8 cellular contexts compared by ENCODE assay signal in the genomic region with DNA sequence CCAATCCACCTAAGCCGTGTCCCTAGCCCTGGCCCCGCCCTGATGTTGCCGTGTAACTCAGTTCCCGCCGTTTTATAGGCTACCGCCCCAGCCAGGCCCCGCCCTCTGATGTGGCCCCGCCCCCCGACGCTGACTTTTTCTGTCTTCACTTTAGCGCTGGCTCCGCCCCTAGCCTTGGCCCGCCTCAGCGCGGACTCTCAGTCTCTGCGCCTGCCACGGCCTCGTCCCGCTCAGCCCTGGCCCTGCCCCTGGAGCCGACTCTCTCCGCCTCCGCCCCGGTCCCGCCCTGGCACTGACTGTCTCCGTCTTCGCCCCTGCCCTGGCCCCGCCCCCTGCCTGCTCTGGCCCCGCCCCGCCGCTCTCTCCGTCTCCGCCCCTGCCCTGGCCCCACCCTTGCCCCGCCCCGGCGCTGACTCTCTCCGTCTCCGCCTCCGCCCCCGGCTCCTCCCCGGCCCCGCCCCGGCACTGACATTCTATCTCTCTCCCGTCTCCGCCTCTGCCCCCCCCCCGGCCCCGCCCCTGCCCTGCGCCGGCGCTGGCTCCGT. TPM values are rescaled to one million over a fixed set of nuclear protein-coding genes. Genes with fewer than 3 reads are reported as not detected.
A peak's percentile ranks its signal among the peaks of the same experiment; 100 is the strongest.
DNase-seq lines count a peak whose midpoint lies in the region; ATAC-seq and TF ChIP-seq lines count a peak whose summit lies in the region.

No MANE protein-coding gene starts in this region.

- intact Hi-C loops in adrenal gland (cut with DNase I), result no loop called here
- intact Hi-C loops in heart right ventricle (cut with DNase I), result loop anchor here in 5 of 10 donors (2.0 to 10.0 kb wide), 6 partner anchors 65 to 1486 kb away; a partner anchor contains a TSS
- intact Hi-C loops in prostate gland (cut with DNase I), result loop anchor here (2.0 kb wide), 1 partner anchor 191 kb away; a partner anchor contains a TSS
- intact Hi-C loops in upper lobe of right lung (cut with DNase I), result no loop called here

- H3K4me3 ChIP-seq in GM12875 (ENCODE audit: low read depth, low read length) (peak overlapping the region; percentile 12), adrenal gland (peak overlapping the region in 1 of 4 donors; percentile 33), heart right ventricle (peak overlapping the region; percentile 21 to 55 (median 40)), prostate gland (peak overlapping the region; percentile 17 to 18), upper lobe of right lung (peak overlapping the region; percentile 51)

- H3K4me1 ChIP-seq in adrenal gland (replicated peaks in 1 of 2) (peaks cover 7 to 10% of the 10 kb centered on the region in 2 donors), heart right ventricle (peaks cover 0 to 18% (median 10%) of the 10 kb centered on the region in 9 donors), prostate gland (replicated peaks) (peaks cover 6% of the 10 kb centered on the region), upper lobe of right lung (peaks cover 8% of the 10 kb centered on the region)

- H3K27me3 ChIP-seq in adrenal gland, result no peaks in the 10 kb centered on the region
- H3K27me3 ChIP-seq in heart right ventricle, result no peaks in the 10 kb centered on the region
- H3K27me3 ChIP-seq in prostate gland (replicated peaks; ENCODE audit: insufficient read depth), result no peaks in the 10 kb centered on the region
- H3K27me3 ChIP-seq in upper lobe of right lung, result no peaks in the 10 kb centered on the region

- TF ChIP-seq CTCF in GM12875 (IDR thresholded peaks at IDR 0.05; ENCODE audit: borderline replicate concordance, insufficient read depth, low read depth, low read length) (no peak), adrenal gland (IDR thresholded peaks at IDR 0.05) (no peak), heart right ventricle (IDR thresholded peaks at IDR 0.05) (no peak), prostate gland (IDR thresholded peaks at IDR 0.05) (no peak), upper lobe of right lung (IDR thresholded peaks at IDR 0.05) (no peak)

- 1 to 4% (median 2%) methylated on average over 7 to 49 of the region's 50 CpGs for WGBS in adrenal gland, 4 donors
- WGBS in heart right ventricle, 2 donors, result 2% methylated on average over 43 to 50 of the region's 50 CpGs
- 2% methylated on average over 38 of the region's 50 CpGs for WGBS in prostate gland

- H3K27ac ChIP-seq in adrenal gland (peak overlapping the region in 4 of 5 donors; percentile 49 to 99 (median 68)), heart right ventricle (peak overlapping the region in 9 of 10 donors; percentile 47 to 97 (median 69)), prostate gland (peak overlapping the region; percentile 99 to 100), upper lobe of right lung (peak overlapping the region; percentile 66)

- peak in 1 of 2 donors; percentile 51 for TF ChIP-seq POLR2A in adrenal gland (IDR thresholded peaks at IDR 0.05)
- no peak for TF ChIP-seq POLR2A in prostate gland (IDR thresholded peaks at IDR 0.05)

- peaks cover 0 to 4% (median 0%) of the 10 kb centered on the region in 3 donors for H3K9me3 ChIP-seq in adrenal gland (replicated peaks in 1 of 3)
- H3K9me3 ChIP-seq in heart right ventricle, result peaks cover 0 to 18% (median 6%) of the 10 kb centered on the region in 11 donors
- H3K9me3 ChIP-seq in prostate gland, result no peaks in the 10 kb centered on the region
- peaks cover 5% of the 10 kb centered on the region for H3K9me3 ChIP-seq in upper lobe of right lung

- ATAC-seq in HG02852 (IDR thresholded peaks at IDR 0.05; ENCODE audit: unreplicated experiment) (peak; percentile 84), heart right ventricle (peak; percentile 87 to 93 (median 90)), upper lobe of right lung (peak; percentile 89)

- DNase-seq in NCI-H146 (lab: John Stamatoyannopoulos, UW) (peak; percentile 93), T follicular helper cell (ENCODE audit: low read depth) (peak; percentile 99), adrenal gland (peak; percentile 99 to 100 (median 99)), heart right ventricle (peak; percentile 98 to 100), prostate gland (ENCODE audit: low spot score) (peak; percentile 99), upper lobe of right lung (peak; percentile 100)

- H3K36me3 ChIP-seq in adrenal gland (replicated peaks in 1 of 2) (no peaks in the 10 kb centered on the region), heart right ventricle (no peaks in the 10 kb centered on the region), prostate gland (no peaks in the 10 kb centered on the region), upper lobe of right lung (no peaks in the 10 kb centered on the region)

RNA-seq across cellular contexts. Expression of a gene that starts 5.2 kb away (rescaled TPM):
- total RNA-seq in adrenal gland, result under 1 TPM in 2 of 8 donors, not detected in 6; 0.27 to 0.55 TPM
- polyA plus RNA-seq in adrenal gland, result under 1 TPM; 0.05 to 0.10 (median 0.08) TPM
- not detected for total RNA-seq in heart right ventricle
- polyA plus RNA-seq in heart right ventricle, result not detected
- total RNA-seq in prostate gland, result under 1 TPM in 1 of 2 donors, not detected in 1; 0.34 TPM
- not detected for total RNA-seq in upper lobe of right lung

RNA-seq across cellular contexts. Expression of a gene that starts 39.4 kb away (rescaled TPM):
- 100 to 1,000 TPM in 5 of 8 donors, 10 to 100 TPM in 3; 24.0 to 176 (median 130) TPM for total RNA-seq in adrenal gland
- polyA plus RNA-seq in adrenal gland, result 100 to 1,000 TPM in 1 of 3 donors, 10 to 100 TPM in 2; 85.9 to 177 (median 97.1) TPM
- 100 to 1,000 TPM in 1 of 10 donors, 10 to 100 TPM in 6, 1 to 10 TPM in 3; 5.9 to 114 (median 12.9) TPM for total RNA-seq in heart right ventricle
- polyA plus RNA-seq in heart right ventricle, result 10 to 100 TPM; 13.2 to 33.5 TPM
- 10 to 100 TPM; 14.9 to 39.1 TPM for total RNA-seq in prostate gland
- 424 TPM for total RNA-seq in upper lobe of right lung
